ENCODE assay signal across 9 cellular contexts in the genomic region with DNA sequence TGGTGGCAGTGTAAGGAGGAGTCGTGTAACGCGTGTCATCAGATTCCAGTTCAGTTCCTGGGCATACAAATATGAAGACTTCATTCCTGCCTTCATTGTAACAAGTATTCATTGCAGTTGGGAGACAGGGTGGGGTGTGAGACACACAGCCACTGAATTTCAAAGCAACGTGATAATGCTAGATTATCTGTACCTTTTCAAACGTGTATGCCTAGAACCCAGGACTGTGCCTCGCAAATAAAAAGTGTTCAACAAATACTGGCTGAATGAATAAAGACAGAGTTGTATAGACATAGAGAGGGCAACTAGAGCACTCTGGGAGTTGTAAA. TPM values are rescaled to one million over a fixed set of nuclear protein-coding genes. Genes with fewer than 3 reads are reported as not detected.
DNase-seq lines count a peak whose midpoint lies in the region; ATAC-seq, FAIRE-seq and TF ChIP-seq lines count a peak whose summit lies in the region.
"Had no signal": no experiment of that assay in that cellular context is flagged by ENCODE, and none has a peak within 500 bp of the region (broad histone marks: within the 10 kb centered on the region; RNA-seq: fewer than 3 reads in every experiment).

No MANE protein-coding gene starts in this region.

- peak overlapping the region; percentile 79 for H2AFZ ChIP-seq in HepG2 (ENCODE audit: low read length)

- peak overlapping the region; percentile 95 to 98 (median 96) for H3K4me3 ChIP-seq in HepG2 (replicated peaks in 1 of 3; ENCODE audit: insufficient read depth in 1 of 3, low read depth in 2 of 3, low read length in 3 of 3)
- no peak overlapping the region for H3K4me3 ChIP-seq in right lobe of liver
- peak overlapping the region; percentile 91 for H3K4me3 ChIP-seq in mucosa of stomach (ENCODE audit: low read length)
- H3K4me3 ChIP-seq in vagina = peak overlapping the region; percentile 79 to 97

- intact Hi-C loops in HepG2 (cut with micrococcal nuclease; ENCODE audit: unreplicated experiment) = loop anchor here (2.0 kb wide), 2 partner anchors 19 to 47 kb away; a partner anchor contains a TSS
- intact Hi-C loops in right lobe of liver (cut with DNase I) = no loop called here
- intact Hi-C loops in MCF 10A (cut with micrococcal nuclease) = loop anchor here (5.0 kb wide), 1 partner anchor 139 kb away; no protein-coding TSS in a partner anchor
- intact Hi-C loops in vagina (cut with DNase I) = no loop called here

- peak overlapping the region; percentile 98 for H3K4me2 ChIP-seq in HepG2 (ENCODE audit: low read depth, low read length)

- BruUV-seq in HepG2 (replicated peaks; lab: Mats Ljungman, UMichigan) (no TSS peak), MCF 10A (replicated peaks; lab: Mats Ljungman, UMichigan) (TSS peak; percentile 13)

- POLR2A ChIA-PET in HepG2 (lab: Yijun Ruan, JAX) = no interaction called here
- POLR2A ChIA-PET in MCF 10A (lab: Yijun Ruan, JAX) = interaction anchor here (2.6 to 33.4 kb wide), 4 partner anchors 14 to 28 kb away, joined by 23 to 2100 read pairs (median 224); a partner anchor contains a TSS

- peak overlapping the region; percentile 95 for H3K27ac Mint-ChIP-seq in MCF 10A (ENCODE audit: low read depth, unreplicated experiment)

- ATAC-seq in HepG2 (no peak), right lobe of liver (no peak), GM19455 (IDR thresholded peaks at IDR 0.05; ENCODE audit: unreplicated experiment) (no peak)

- TF ChIP-seq CTCF in HepG2 (CRISPR knock-in tag; IDR thresholded peaks at IDR 0.05) (no peak), right lobe of liver (IDR thresholded peaks at IDR 0.05) (no peak), MCF 10A (IDR thresholded peaks at IDR 0.05; ENCODE audit: unreplicated experiment) (no peak), vagina (IDR thresholded peaks at IDR 0.05) (no peak)

- H3K27ac ChIP-seq in HepG2 (ENCODE audit: extremely low read length, insufficient read depth, low read length) (peak overlapping the region; percentile 90), right lobe of liver (peak overlapping the region in 1 of 3 donors; percentile 83), vagina (peak overlapping the region; percentile 92)

- peaks cover 58% of the 10 kb centered on the region for H3K4me1 Mint-ChIP-seq in MCF 10A (ENCODE audit: insufficient read depth, unreplicated experiment)

- H3K36me3 ChIP-seq in HepG2 (replicated peaks in 1 of 2; ENCODE audit: control insufficient read depth in 1 of 2, insufficient read depth in 2 of 2, low read length in 2 of 2) (peaks cover 0 to 10% of the 10 kb centered on the region in 2 experiments; a peak in 1 of 5 replicates), right lobe of liver (peaks cover 0 to 11% (median 0%) of the 10 kb centered on the region in 4 donors), mucosa of stomach (ENCODE audit: control insufficient read depth, insufficient read depth, low read length) (no peaks in the 10 kb centered on the region), vagina (peaks cover 0 to 12% of the 10 kb centered on the region in 2 donors)

- in situ Hi-C loops in HepG2 (cut with HindIII; ENCODE audit: extremely low pct_ligation_motif_present, low pct_unique_long_range_greater_than_20kb) = no loop called here

- H3K4me3 Mint-ChIP-seq in MCF 10A (ENCODE audit: unreplicated experiment) = peak overlapping the region; percentile 89

- CTCF ChIA-PET in HepG2 (lab: Yijun Ruan, JAX; ENCODE audit: low intra/inter-chr PET ratio, low total read pairs) (no interaction called here), MCF 10A (lab: Yijun Ruan, JAX) (interaction anchor here (3.0 kb wide), 1 partner anchor 28 kb away, joined by 15 read pairs; no protein-coding TSS in a partner anchor)

- TF ChIP-seq POLR2A in HepG2 (IDR thresholded peaks at IDR 0.05; ENCODE audit: insufficient read depth in 1 of 2, low read depth in 2 of 2, low read length in 2 of 2) = no peak
- no peak for TF ChIP-seq POLR2A in right lobe of liver (IDR thresholded peaks at IDR 0.05)
- no peak for TF ChIP-seq POLR2A in vagina (IDR thresholded peaks at IDR 0.05)

- peaks cover 38% of the 10 kb centered on the region for H3K79me2 ChIP-seq in HepG2 (ENCODE audit: insufficient read depth, low read length)

- 0% methylated on average over 6 of the region's 6 CpGs for WGBS in HepG2 (ENCODE audit: low lambda C conversion rate)
- WGBS in right lobe of liver (ENCODE audit: insufficient coverage, low coverage, low lambda C conversion rate, missing lambda C conversion rate) = 83% methylated on average over 5 of the region's 6 CpGs

- H3K4me1 ChIP-seq in HepG2 (ENCODE audit: insufficient read depth, low read length) (peaks cover 46% of the 10 kb centered on the region), right lobe of liver (peaks cover 0 to 16% (median 1%) of the 10 kb centered on the region in 4 donors), mucosa of stomach (ENCODE audit: control insufficient read depth, insufficient read depth, low read length) (peaks cover 36% of the 10 kb centered on the region), vagina (peaks cover 44% of the 10 kb centered on the region)

- H3K27me3 Mint-ChIP-seq in MCF 10A (ENCODE audit: insufficient read depth, unreplicated experiment) = no peaks in the 10 kb centered on the region

- FAIRE-seq in HepG2 (lab: Jason Lieb, UNC) = no peak

- H3K9me3 Mint-ChIP-seq in MCF 10A (ENCODE audit: unreplicated experiment) = no peaks in the 10 kb centered on the region

- H3K9me3 ChIP-seq in HepG2 (ENCODE audit: low read length) = no peaks in the 10 kb centered on the region
- no peaks in the 10 kb centered on the region for H3K9me3 ChIP-seq in right lobe of liver
- no peaks in the 10 kb centered on the region for H3K9me3 ChIP-seq in mucosa of stomach (ENCODE audit: control insufficient read depth, low read length)
- H3K9me3 ChIP-seq in vagina = no peaks in the 10 kb centered on the region

- no peak for TF ChIP-seq EP300 in HepG2 (IDR thresholded peaks at IDR 0.05; ENCODE audit: low read depth in 2 of 2, low read length in 2 of 2)
- no peak for TF ChIP-seq EP300 in HepG2 (CRISPR knock-in tag; IDR thresholded peaks at IDR 0.05; ENCODE audit: borderline replicate concordance)

- H3K9ac ChIP-seq in HepG2 (ENCODE audit: insufficient read depth, low read depth, low read length) = peak overlapping the region; percentile 94
- peak overlapping the region; percentile 99 for H3K9ac ChIP-seq in mucosa of stomach (ENCODE audit: low read length)

- H3K27me3 ChIP-seq in HepG2 (ENCODE audit: control insufficient read depth in 1 of 2, insufficient read depth in 2 of 2, low read length in 2 of 2) (no peaks in the 10 kb centered on the region; a peak in 1 of 5 replicates), right lobe of liver (no peaks in the 10 kb centered on the region), mucosa of stomach (ENCODE audit: control insufficient read depth, insufficient read depth, low read length) (no peaks in the 10 kb centered on the region), vagina (no peaks in the 10 kb centered on the region)

- no peaks in the 10 kb centered on the region; the same call in 1 of the 2 replicates for H4K20me1 ChIP-seq in HepG2 (ENCODE audit: insufficient read depth, low read length)

- no peak for TF ChIP-seq RAD21 in HepG2 (CRISPR knock-in tag; IDR thresholded peaks at IDR 0.05)

- peaks cover 45% of the 10 kb centered on the region for H3K36me3 Mint-ChIP-seq in MCF 10A (ENCODE audit: insufficient read depth, unreplicated experiment)

- DNase-seq in HepG2 (ENCODE audit: low spot score) (no peak), right lobe of liver (no peak), MCF 10A (ENCODE audit: unreplicated experiment) (peak; percentile 14), vagina (ENCODE audit: extremely low spot score in 2 of 2) (no peak), hypothalamus (lab: John Stamatoyannopoulos, UW) (no peak)
- DNase-seq in stimulated activated CD4-positive, alpha-beta T cell treated with anti-CD3 and anti-CD28 coated beads, Interleukin-15, amount 100 ng/mL, for 24 hours = no peak

RNA-seq across cellular contexts. Expression of a gene that starts 0.6 kb away (rescaled TPM):
- total RNA-seq in HepG2 (2016; rRNA removed; fragmentation: Illumina TruSeq; extraction: Trizol) (9.1 and 14.1 TPM in 2 replicates), right lobe of liver (1 to 10 TPM; 3.0 to 4.8 (median 3.5) TPM), MCF 10A (2022) (19.2 and 24.2 TPM in 2 replicates), vagina (25.3 TPM)
- 0.91 and 1.1 TPM in 2 replicates for total RNA-seq in HepG2 (2016; cell fraction: cytosol; rRNA removed; fragmentation: Illumina TruSeq; extraction: Trizol; ENCODE audit: low read depth)
- total RNA-seq in HepG2 (2016; cell fraction: insoluble cytoplasmic fraction; rRNA removed; fragmentation: Illumina TruSeq; extraction: Trizol) = 9.1 and 13.9 TPM in 2 replicates
- total RNA-seq in HepG2 (2016; cell fraction: membrane; rRNA removed; fragmentation: Illumina TruSeq; extraction: Trizol) = 5.3 and 5.7 TPM in 2 replicates
- 14.7 and 16.3 TPM in 2 replicates for total RNA-seq in HepG2 (2016; cell fraction: nucleus; rRNA removed; fragmentation: Illumina TruSeq; extraction: Trizol)
- polyA plus RNA-seq in HepG2 (2011; rRNA removed) = 2.5 and 3.4 TPM in 2 replicates
- 1.1 and 1.7 TPM in 2 replicates for polyA plus RNA-seq in HepG2 (2011; cell fraction: cytosol; rRNA removed)
- polyA plus RNA-seq in HepG2 (2011; cell fraction: nucleus; rRNA removed) = 4.1 and 4.8 TPM in 2 replicates
- polyA plus RNA-seq in HepG2 (2012) = 3.9 and 4.9 TPM in 2 replicates
- 0.36 and 0.38 TPM in 2 replicates for polyA plus RNA-seq in HepG2 (2016; cell fraction: cytosol; fragmentation: Illumina TruSeq; extraction: Trizol; ENCODE audit: low read depth)
- polyA plus RNA-seq in HepG2 (2016; cell fraction: insoluble cytoplasmic fraction; fragmentation: Illumina TruSeq; extraction: Trizol; ENCODE audit: low read depth) = 9.5 and 10.5 TPM in 2 replicates
- 2.4 and 2.5 TPM in 2 replicates for polyA plus RNA-seq in HepG2 (2016; cell fraction: membrane; fragmentation: Illumina TruSeq; extraction: Trizol; ENCODE audit: low read depth)
- polyA plus RNA-seq in HepG2 (2016; cell fraction: nucleus; fragmentation: Illumina TruSeq; extraction: Trizol; ENCODE audit: insufficient read depth, low read depth) = 15.7 and 15.8 TPM in 2 replicates
- 2.4 and 7.1 TPM in 2 replicates for polyA minus RNA-seq in HepG2 (2011; rRNA and poly(A)+ RNA removed; ENCODE audit: low replicate concordance)
- polyA minus RNA-seq in HepG2 (2011; cell fraction: cytosol; rRNA and poly(A)+ RNA removed) = 3.2 and 3.8 TPM in 2 replicates
- polyA minus RNA-seq in HepG2 (2011; cell fraction: nucleus; rRNA and poly(A)+ RNA removed) = 16.9 and 21.2 TPM in 2 replicates

RNA-seq across cellular contexts. Expression of a gene that starts 1.5 kb away (rescaled TPM):
- total RNA-seq in HepG2 (2016; rRNA removed; fragmentation: Illumina TruSeq; extraction: Trizol) (9.4 and 10.6 TPM in 2 replicates), right lobe of liver (1 to 10 TPM; 2.9 to 6.1 (median 5.1) TPM), MCF 10A (2022) (21.1 and 22.0 TPM in 2 replicates), vagina (6.9 TPM)
- total RNA-seq in HepG2 (2016; cell fraction: cytosol; rRNA removed; fragmentation: Illumina TruSeq; extraction: Trizol; ENCODE audit: low read depth) = 0.62 and 0.71 TPM in 2 replicates
- 10.2 and 10.9 TPM in 2 replicates for total RNA-seq in HepG2 (2016; cell fraction: insoluble cytoplasmic fraction; rRNA removed; fragmentation: Illumina TruSeq; extraction: Trizol)
- total RNA-seq in HepG2 (2016; cell fraction: membrane; rRNA removed; fragmentation: Illumina TruSeq; extraction: Trizol) = 2.7 and 2.9 TPM in 2 replicates
- total RNA-seq in HepG2 (2016; cell fraction: nucleus; rRNA removed; fragmentation: Illumina TruSeq; extraction: Trizol) = 12.6 and 18.6 TPM in 2 replicates
- polyA plus RNA-seq in HepG2 (2011; rRNA removed) = 3.9 and 4.6 TPM in 2 replicates
- polyA plus RNA-seq in HepG2 (2011; cell fraction: cytosol; rRNA removed) = 1.8 and 2.7 TPM in 2 replicates
- 8.6 and 10.6 TPM in 2 replicates for polyA plus RNA-seq in HepG2 (2011; cell fraction: nucleus; rRNA removed)
- polyA plus RNA-seq in HepG2 (2012) = 3.6 and 4.1 TPM in 2 replicates
- 0.22 and 0.25 TPM in 2 replicates for polyA plus RNA-seq in HepG2 (2016; cell fraction: cytosol; fragmentation: Illumina TruSeq; extraction: Trizol; ENCODE audit: low read depth)
- 5.0 TPM in 2 replicates for polyA plus RNA-seq in HepG2 (2016; cell fraction: insoluble cytoplasmic fraction; fragmentation: Illumina TruSeq; extraction: Trizol; ENCODE audit: low read depth)
- polyA plus RNA-seq in HepG2 (2016; cell fraction: membrane; fragmentation: Illumina TruSeq; extraction: Trizol; ENCODE audit: low read depth) = 0.60 and 0.72 TPM in 2 replicates
- polyA plus RNA-seq in HepG2 (2016; cell fraction: nucleus; fragmentation: Illumina TruSeq; extraction: Trizol; ENCODE audit: insufficient read depth, low read depth) = 16.4 and 17.0 TPM in 2 replicates
- polyA minus RNA-seq in HepG2 (2011; rRNA and poly(A)+ RNA removed; ENCODE audit: low replicate concordance) = 5.5 and 25.8 TPM in 2 replicates
- 2.8 and 3.1 TPM in 2 replicates for polyA minus RNA-seq in HepG2 (2011; cell fraction: cytosol; rRNA and poly(A)+ RNA removed)
- polyA minus RNA-seq in HepG2 (2011; cell fraction: nucleus; rRNA and poly(A)+ RNA removed) = 11.5 and 15.7 TPM in 2 replicates

RNA-seq across cellular contexts. Expression of a gene that starts 19.0 kb away (rescaled TPM):
- 0.95 and 1.1 TPM in 2 replicates for total RNA-seq in HepG2 (2016; rRNA removed; fragmentation: Illumina TruSeq; extraction: Trizol)
- 0.18 and 0.20 TPM in 2 replicates for total RNA-seq in HepG2 (2016; cell fraction: cytosol; rRNA removed; fragmentation: Illumina TruSeq; extraction: Trizol; ENCODE audit: low read depth)
- total RNA-seq in HepG2 (2016; cell fraction: insoluble cytoplasmic fraction; rRNA removed; fragmentation: Illumina TruSeq; extraction: Trizol) = 0.80 and 0.89 TPM in 2 replicates
- 0.56 and 0.65 TPM in 2 replicates for total RNA-seq in HepG2 (2016; cell fraction: membrane; rRNA removed; fragmentation: Illumina TruSeq; extraction: Trizol)
- 1.0 and 1.1 TPM in 2 replicates for total RNA-seq in HepG2 (2016; cell fraction: nucleus; rRNA removed; fragmentation: Illumina TruSeq; extraction: Trizol)
- polyA plus RNA-seq in HepG2 (2011; rRNA removed) = 0.51 and 0.77 TPM in 2 replicates
- polyA plus RNA-seq in HepG2 (2011; cell fraction: cytosol; rRNA removed) = 0.20 and 0.29 TPM in 2 replicates
- 1.0 and 1.2 TPM in 2 replicates for polyA plus RNA-seq in HepG2 (2011; cell fraction: nucleus; rRNA removed)
- 0.36 and 0.48 TPM in 2 replicates for polyA plus RNA-seq in HepG2 (2012)
- 0.09 and 0.16 TPM in 2 replicates for polyA plus RNA-seq in HepG2 (2016; cell fraction: cytosol; fragmentation: Illumina TruSeq; extraction: Trizol; ENCODE audit: low read depth)
- 1.4 and 1.6 TPM in 2 replicates for polyA plus RNA-seq in HepG2 (2016; cell fraction: insoluble cytoplasmic fraction; fragmentation: Illumina TruSeq; extraction: Trizol; ENCODE audit: low read depth)
- 0.35 and 0.52 TPM in 2 replicates for polyA plus RNA-seq in HepG2 (2016; cell fraction: membrane; fragmentation: Illumina TruSeq; extraction: Trizol; ENCODE audit: low read depth)
- 1.4 and 1.9 TPM in 2 replicates for polyA plus RNA-seq in HepG2 (2016; cell fraction: nucleus; fragmentation: Illumina TruSeq; extraction: Trizol; ENCODE audit: insufficient read depth, low read depth)
- polyA minus RNA-seq in HepG2 (2011; rRNA and poly(A)+ RNA removed; ENCODE audit: low replicate concordance) = 0.80 TPM in 2 replicates
- polyA minus RNA-seq in HepG2 (2011; cell fraction: cytosol; rRNA and poly(A)+ RNA removed) = 0.44 and 0.69 TPM in 2 replicates
- 1.5 and 2.6 TPM in 2 replicates for polyA minus RNA-seq in HepG2 (2011; cell fraction: nucleus; rRNA and poly(A)+ RNA removed)
- under 1 TPM; 0.27 to 0.68 (median 0.37) TPM for total RNA-seq in right lobe of liver
- total RNA-seq in MCF 10A (2022) = 35.4 and 35.5 TPM in 2 replicates
- total RNA-seq in vagina = 11.8 TPM

RNA-seq across cellular contexts. Expression of a gene that starts 37.1 kb away (rescaled TPM):
- total RNA-seq in HepG2 (2016; rRNA removed; fragmentation: Illumina TruSeq; extraction: Trizol) (115 and 155 TPM in 2 replicates), right lobe of liver (100 to 1,000 TPM; 156 to 328 (median 226) TPM), MCF 10A (2022) (not detected in 2 replicates), vagina (not detected)
- total RNA-seq in HepG2 (2016; cell fraction: cytosol; rRNA removed; fragmentation: Illumina TruSeq; extraction: Trizol; ENCODE audit: low read depth) = 32.6 and 35.5 TPM in 2 replicates
- total RNA-seq in HepG2 (2016; cell fraction: insoluble cytoplasmic fraction; rRNA removed; fragmentation: Illumina TruSeq; extraction: Trizol) = 103 and 158 TPM in 2 replicates
- 54.7 and 56.1 TPM in 2 replicates for total RNA-seq in HepG2 (2016; cell fraction: membrane; rRNA removed; fragmentation: Illumina TruSeq; extraction: Trizol)
- 137 and 149 TPM in 2 replicates for total RNA-seq in HepG2 (2016; cell fraction: nucleus; rRNA removed; fragmentation: Illumina TruSeq; extraction: Trizol)
- 266 and 267 TPM in 2 replicates for polyA plus RNA-seq in HepG2 (2011; rRNA removed)
- 125 and 190 TPM in 2 replicates for polyA plus RNA-seq in HepG2 (2011; cell fraction: cytosol; rRNA removed)
- 342 and 476 TPM in 2 replicates for polyA plus RNA-seq in HepG2 (2011; cell fraction: nucleus; rRNA removed)
- polyA plus RNA-seq in HepG2 (2012) = 127 and 145 TPM in 2 replicates
- polyA plus RNA-seq in HepG2 (2016; cell fraction: cytosol; fragmentation: Illumina TruSeq; extraction: Trizol; ENCODE audit: low read depth) = 28.4 and 30.6 TPM in 2 replicates
- polyA plus RNA-seq in HepG2 (2016; cell fraction: insoluble cytoplasmic fraction; fragmentation: Illumina TruSeq; extraction: Trizol; ENCODE audit: low read depth) = 83.2 and 84.7 TPM in 2 replicates
- 38.4 and 38.5 TPM in 2 replicates for polyA plus RNA-seq in HepG2 (2016; cell fraction: membrane; fragmentation: Illumina TruSeq; extraction: Trizol; ENCODE audit: low read depth)
- 222 and 224 TPM in 2 replicates for polyA plus RNA-seq in HepG2 (2016; cell fraction: nucleus; fragmentation: Illumina TruSeq; extraction: Trizol; ENCODE audit: insufficient read depth, low read depth)
- polyA minus RNA-seq in HepG2 (2011; rRNA and poly(A)+ RNA removed; ENCODE audit: low replicate concordance) = 81.3 and 321 TPM in 2 replicates
- 34.7 and 50.0 TPM in 2 replicates for polyA minus RNA-seq in HepG2 (2011; cell fraction: cytosol; rRNA and poly(A)+ RNA removed)
- 175 and 265 TPM in 2 replicates for polyA minus RNA-seq in HepG2 (2011; cell fraction: nucleus; rRNA and poly(A)+ RNA removed)
- total RNA-seq: myocyte had no signal

RNA-seq across cellular contexts. Expression of a gene that starts 52.5 kb away (rescaled TPM):
- 18.7 and 32.1 TPM in 2 replicates for total RNA-seq in HepG2 (2016; rRNA removed; fragmentation: Illumina TruSeq; extraction: Trizol)
- total RNA-seq in HepG2 (2016; cell fraction: cytosol; rRNA removed; fragmentation: Illumina TruSeq; extraction: Trizol; ENCODE audit: low read depth) = 3.0 and 3.6 TPM in 2 replicates
- 20.0 and 32.8 TPM in 2 replicates for total RNA-seq in HepG2 (2016; cell fraction: insoluble cytoplasmic fraction; rRNA removed; fragmentation: Illumina TruSeq; extraction: Trizol)
- total RNA-seq in HepG2 (2016; cell fraction: membrane; rRNA removed; fragmentation: Illumina TruSeq; extraction: Trizol) = 8.4 and 8.5 TPM in 2 replicates
- 25.3 and 31.2 TPM in 2 replicates for total RNA-seq in HepG2 (2016; cell fraction: nucleus; rRNA removed; fragmentation: Illumina TruSeq; extraction: Trizol)
- polyA plus RNA-seq in HepG2 (2011; rRNA removed) = 60.1 and 86.3 TPM in 2 replicates
- 31.3 and 80.8 TPM in 2 replicates for polyA plus RNA-seq in HepG2 (2011; cell fraction: cytosol; rRNA removed)
- polyA plus RNA-seq in HepG2 (2011; cell fraction: nucleus; rRNA removed) = 20.1 and 40.4 TPM in 2 replicates
- 27.8 and 31.2 TPM in 2 replicates for polyA plus RNA-seq in HepG2 (2012)
- polyA plus RNA-seq in HepG2 (2016; cell fraction: cytosol; fragmentation: Illumina TruSeq; extraction: Trizol; ENCODE audit: low read depth) = 3.4 and 4.2 TPM in 2 replicates
- polyA plus RNA-seq in HepG2 (2016; cell fraction: insoluble cytoplasmic fraction; fragmentation: Illumina TruSeq; extraction: Trizol; ENCODE audit: low read depth) = 24.1 and 24.2 TPM in 2 replicates
- 6.7 and 8.1 TPM in 2 replicates for polyA plus RNA-seq in HepG2 (2016; cell fraction: membrane; fragmentation: Illumina TruSeq; extraction: Trizol; ENCODE audit: low read depth)
- 36.3 and 36.5 TPM in 2 replicates for polyA plus RNA-seq in HepG2 (2016; cell fraction: nucleus; fragmentation: Illumina TruSeq; extraction: Trizol; ENCODE audit: insufficient read depth, low read depth)
- polyA minus RNA-seq in HepG2 (2011; rRNA and poly(A)+ RNA removed; ENCODE audit: low replicate concordance) = 2.9 and 24.1 TPM in 2 replicates
- polyA minus RNA-seq in HepG2 (2011; cell fraction: cytosol; rRNA and poly(A)+ RNA removed) = 15.5 and 33.3 TPM in 2 replicates
- 16.2 and 28.8 TPM in 2 replicates for polyA minus RNA-seq in HepG2 (2011; cell fraction: nucleus; rRNA and poly(A)+ RNA removed)
- total RNA-seq in right lobe of liver = 1,000 to 10,000 TPM in 3 of 6 experiments, 100 to 1,000 TPM in 3; 746 to 1,325 (median 959) TPM
- not detected in 2 replicates for total RNA-seq in MCF 10A (2022)
- not detected for total RNA-seq in vagina
- total RNA-seq: myocyte had no signal

Comparison
In these comparisons a context has a peak if more than half of its experiments do, and no peak if none do; other contexts are left out.
1. H3K4me3 ChIP-seq: peak in HepG2 (3 of 3), mucosa of stomach (single experiment) and vagina (2 of 2); none in right lobe of liver (0 of 3).
2. intact Hi-C loops: an anchor here in HepG2 (2.0 kb wide) and MCF 10A (5.0 kb wide); none called in right lobe of liver and vagina.